17 cellular contexts compared by ENCODE assay signal in genomic region chr12:108675792-108676191, GRCh38. TPM values are rescaled to one million over a fixed set of nuclear protein-coding genes. Genes with fewer than 3 reads are reported as not detected.
A peak's percentile ranks its signal among the peaks of the same experiment; 100 is the strongest.
DNase-seq lines count a peak whose midpoint lies in the region; ATAC-seq and TF ChIP-seq lines count a peak whose summit lies in the region.
"Had no signal": no experiment of that assay in that cellular context is flagged by ENCODE, and none has a peak within 500 bp of the region (broad histone marks: within the 10 kb centered on the region; RNA-seq: fewer than 3 reads in every experiment).

No MANE protein-coding gene starts in this region.

- peak overlapping the region; percentile 20 for H3K27ac Mint-ChIP-seq in activated naive CD4-positive, alpha-beta T cell treated with anti-CD3 and anti-CD28 coated beads, Interleukin-2, amount 50 U/mL, for 24 hours
- H3K27ac Mint-ChIP-seq in activated naive CD4-positive, alpha-beta T cell treated with anti-CD3 and anti-CD28 coated beads for 36 hours = no peak overlapping the region
- H3K27ac Mint-ChIP-seq in brain (peak overlapping the region in 4 of 5 experiments; percentile 42 to 61 (median 58)), neural crest cell (ENCODE audit: unreplicated experiment) (peak overlapping the region; percentile 21)
- H3K27ac Mint-ChIP-seq: CD8-positive, alpha-beta T cell had no signal

- CTCF ChIA-PET in activated naive CD4-positive, alpha-beta T cell treated with anti-CD3 and anti-CD28 coated beads for 36 hours (lab: Charles Lee) = no interaction called here

- H3K4me1 ChIP-seq in transverse colon = peaks cover 0 to 13% (median 4%) of the 10 kb centered on the region in 4 donors
- H3K4me1 ChIP-seq: SJSA1 had no signal

- TF ChIP-seq EP300 in transverse colon (IDR thresholded peaks at IDR 0.05; ENCODE audit: low read depth) = no peak

- WGBS in transverse colon (ENCODE audit: low coverage in 1 of 2), 2 donors = 67 to 92% methylated on average over 1 to 4 of the region's 4 CpGs

- no peak overlapping the region for H3K4me3 ChIP-seq in transverse colon
- H3K4me3 ChIP-seq: SJSA1 had no signal

- no peaks in the 10 kb centered on the region for H3K4me1 Mint-ChIP-seq in activated naive CD4-positive, alpha-beta T cell treated with anti-CD3 and anti-CD28 coated beads, Interleukin-2, amount 50 U/mL, for 24 hours
- H3K4me1 Mint-ChIP-seq in activated naive CD4-positive, alpha-beta T cell treated with anti-CD3 and anti-CD28 coated beads for 36 hours (ENCODE audit: low read depth) = no peaks in the 10 kb centered on the region
- H3K4me1 Mint-ChIP-seq in brain = peaks cover 56% of the 10 kb centered on the region
- peaks cover 28% of the 10 kb centered on the region for H3K4me1 Mint-ChIP-seq in neural crest cell

- in situ Hi-C loops in transverse colon (cut with MboI; ENCODE audit: low pct_ligation_motif_present in 1 of 4, low pct_unique_long_range_greater_than_20kb in 1 of 4, low sequenced_read_pairs in 3 of 4) = no loop called here

- H3K9me3 ChIP-seq in transverse colon = no peaks in the 10 kb centered on the region
- H3K9me3 ChIP-seq: BE2C, SJSA1 had no signal

- peaks cover 7% of the 10 kb centered on the region for H3K36me3 Mint-ChIP-seq in activated naive CD4-positive, alpha-beta T cell treated with anti-CD3 and anti-CD28 coated beads, Interleukin-2, amount 50 U/mL, for 24 hours
- H3K36me3 Mint-ChIP-seq in activated naive CD4-positive, alpha-beta T cell treated with anti-CD3 and anti-CD28 coated beads for 36 hours (ENCODE audit: low read depth) = peaks cover 2% of the 10 kb centered on the region
- H3K36me3 Mint-ChIP-seq in brain (peaks cover 80% of the 10 kb centered on the region), neural crest cell (ENCODE audit: low read depth) (peaks cover 9% of the 10 kb centered on the region)

- H3K36me3 ChIP-seq in transverse colon = peaks cover 0 to 4% (median 2%) of the 10 kb centered on the region in 4 donors

- TF ChIP-seq POLR2A in transverse colon (IDR thresholded peaks at IDR 0.05) = no peak

- no peak overlapping the region for H3K4me3 Mint-ChIP-seq in activated naive CD4-positive, alpha-beta T cell treated with anti-CD3 and anti-CD28 coated beads, Interleukin-2, amount 50 U/mL, for 24 hours
- H3K4me3 Mint-ChIP-seq in activated naive CD4-positive, alpha-beta T cell treated with anti-CD3 and anti-CD28 coated beads for 36 hours = no peak overlapping the region
- no peak overlapping the region for H3K4me3 Mint-ChIP-seq in brain
- no peak overlapping the region for H3K4me3 Mint-ChIP-seq in neural crest cell
- H3K4me3 Mint-ChIP-seq: CD8-positive, alpha-beta T cell had no signal

- DNase-seq in activated naive CD4-positive, alpha-beta T cell treated with anti-CD3 and anti-CD28 coated beads for 36 hours = no peak
- no peak for DNase-seq in neural crest cell (ENCODE audit: low read depth, low spot score)
- no peak for DNase-seq in transverse colon
- no peak for DNase-seq in HK-2 (ENCODE audit: unreplicated experiment)
- DNase-seq in COLO668 (lab: John Stamatoyannopoulos, UW; ENCODE audit: unreplicated experiment) = no peak
- DNase-seq: BE2C; CD8-positive, alpha-beta T cell; DMS 273 treated with DMSO at 0.1 percent for 48 hours; MM.1S; NCI-H1092 treated with DMSO at 0.1 percent for 48 hours; NCI-H1694; NCI-H510A treated with DMSO at 0.1 percent for 48 hours had no signal

- peak overlapping the region; percentile 30 to 87 (median 54) for H3K27ac ChIP-seq in transverse colon
- H3K27ac ChIP-seq: 22Rv1, SJSA1 had no signal

- no peaks in the 10 kb centered on the region for H3K27me3 ChIP-seq in transverse colon
- H3K27me3 ChIP-seq: BE2C, SJSA1 had no signal

- TF ChIP-seq CTCF in brain (conservative IDR thresholded peaks at IDR 0.05) = no peak
- TF ChIP-seq CTCF in neural crest cell (conservative IDR thresholded peaks at IDR 0.05) = no peak
- no peak for TF ChIP-seq CTCF in transverse colon (IDR thresholded peaks at IDR 0.05)

- intact Hi-C loops in activated naive CD4-positive, alpha-beta T cell treated with anti-CD3 and anti-CD28 coated beads for 36 hours (cut with micrococcal nuclease) = no loop called here
- intact Hi-C loops in transverse colon (cut with DNase I; ENCODE audit: low total_unique reads) = no loop called here

- ATAC-seq in HG02885 (IDR thresholded peaks at IDR 0.05; ENCODE audit: poor library complexity, unreplicated experiment) = no peak
- ATAC-seq: CD8-positive, alpha-beta T cell had no signal

- H3K27me3 Mint-ChIP-seq in activated naive CD4-positive, alpha-beta T cell treated with anti-CD3 and anti-CD28 coated beads, Interleukin-2, amount 50 U/mL, for 24 hours = no peaks in the 10 kb centered on the region
- no peaks in the 10 kb centered on the region for H3K27me3 Mint-ChIP-seq in activated naive CD4-positive, alpha-beta T cell treated with anti-CD3 and anti-CD28 coated beads for 36 hours (ENCODE audit: low read depth)
- H3K27me3 Mint-ChIP-seq in brain (no peaks in the 10 kb centered on the region), neural crest cell (ENCODE audit: low read depth) (no peaks in the 10 kb centered on the region)

- H3K9me3 Mint-ChIP-seq in activated naive CD4-positive, alpha-beta T cell treated with anti-CD3 and anti-CD28 coated beads, Interleukin-2, amount 50 U/mL, for 24 hours = no peaks in the 10 kb centered on the region
- no peaks in the 10 kb centered on the region for H3K9me3 Mint-ChIP-seq in activated naive CD4-positive, alpha-beta T cell treated with anti-CD3 and anti-CD28 coated beads for 36 hours
- peaks cover 0 to 6% (median 0%) of the 10 kb centered on the region in 5 experiments for H3K9me3 Mint-ChIP-seq in brain
- H3K9me3 Mint-ChIP-seq in neural crest cell = no peaks in the 10 kb centered on the region
- H3K9me3 Mint-ChIP-seq: CD8-positive, alpha-beta T cell had no signal

RNA-seq across cellular contexts. Expression of gene SELPLG, which starts 42.1 kb away (rescaled TPM):
- 10 to 100 TPM; 19.9 to 21.9 TPM for total RNA-seq in activated naive CD4-positive, alpha-beta T cell treated with anti-CD3 and anti-CD28 coated beads for 36 hours
- 8.1 TPM for polyA plus RNA-seq in brain (ENCODE audit: insufficient read depth, low read depth, low replicate concordance)
- total RNA-seq in neural crest cell (0.39 and 0.51 TPM in 2 replicates), transverse colon (1 to 10 TPM; 1.6 to 9.4 (median 3.6) TPM)

RNA-seq across cellular contexts. Expression of gene CORO1C, which starts 55.5 kb away (rescaled TPM):
- 10 to 100 TPM; 36.4 to 43.7 TPM for total RNA-seq in activated naive CD4-positive, alpha-beta T cell treated with anti-CD3 and anti-CD28 coated beads for 36 hours
- 78.9 TPM for polyA plus RNA-seq in brain (ENCODE audit: insufficient read depth, low read depth, low replicate concordance)
- total RNA-seq in neural crest cell (171 and 175 TPM in 2 replicates), transverse colon (100 to 1,000 TPM in 3 of 4 donors, 10 to 100 TPM in 1; 68.1 to 153 (median 128) TPM)
